ENCODE assay signal across 9 cellular contexts in the genomic region with DNA sequence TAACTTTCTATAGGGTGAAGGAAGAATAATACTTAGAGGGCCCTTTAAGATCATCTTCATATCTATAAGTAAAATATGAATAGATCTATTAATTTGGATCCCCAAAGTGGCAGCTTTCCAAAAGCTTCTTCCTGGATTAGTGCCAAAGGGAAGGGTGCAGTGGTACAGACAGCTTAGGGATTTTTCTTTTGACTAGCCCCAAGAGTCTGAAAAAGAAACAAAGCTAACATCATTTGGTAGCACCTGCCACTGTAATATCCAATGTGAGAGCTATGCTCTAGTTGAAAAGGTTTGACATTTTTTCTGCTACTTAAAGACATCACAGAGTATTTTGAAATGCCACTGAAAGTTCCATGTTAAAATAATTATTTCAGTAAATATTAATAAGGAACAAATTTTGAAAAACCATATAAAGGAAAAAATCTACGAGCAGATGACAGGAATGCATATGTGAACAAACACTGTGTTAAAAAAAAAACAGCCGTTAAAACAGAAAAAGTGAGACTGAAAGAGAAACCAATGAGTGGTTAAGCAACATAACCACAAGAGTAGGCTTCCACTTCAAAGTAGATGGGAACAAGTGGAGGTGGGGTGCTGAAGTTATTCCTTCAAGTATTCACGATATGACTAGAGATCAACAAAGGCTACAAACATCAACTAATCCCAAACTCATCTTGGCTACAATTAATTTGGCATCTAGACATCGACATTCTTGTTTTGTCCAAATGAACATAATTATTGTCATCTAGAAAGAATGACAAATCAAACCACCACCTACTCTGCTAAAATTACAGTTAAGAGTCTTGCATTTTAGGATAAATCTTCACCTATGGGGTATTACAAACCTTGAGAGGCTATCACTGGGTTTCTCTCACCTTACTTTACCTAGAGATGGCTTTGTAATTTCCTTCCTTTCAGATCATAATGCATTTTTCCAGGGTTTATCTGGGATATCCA.
A peak's percentile ranks its signal among the peaks of the same experiment; 100 is the strongest.
DNase-seq lines count a peak whose midpoint lies in the region; ATAC-seq and FAIRE-seq lines count a peak whose summit lies in the region.
"Had no signal": no experiment of that assay in that cellular context is flagged by ENCODE, and none has a peak within 500 bp of the region (broad histone marks: within the 10 kb centered on the region; RNA-seq: fewer than 3 reads in every experiment).

No MANE protein-coding gene starts in this region.

- no peak overlapping the region for H3K27ac Mint-ChIP-seq in IgD-negative memory B cell

- H3K4me1 Mint-ChIP-seq in IgD-negative memory B cell = peaks cover 7 to 9% (median 9%) of the 10 kb centered on the region in 3 donors

- FAIRE-seq in RCC 7860 (lab: Jason Lieb, UNC) = no peak
- no peak for FAIRE-seq in urothelium cell line (lab: Jason Lieb, UNC)

- peak overlapping the region in 3 of 4 donors; percentile 41 to 61 (median 46) for H3K4me3 Mint-ChIP-seq in IgD-negative memory B cell

- DNase-seq in fibroblast of peridontal ligament (ENCODE audit: extremely low read depth) = peak; percentile 48
- no peak for DNase-seq in RCC 7860 (ENCODE audit: low spot score)
- DNase-seq in NCI-H1417 treated with DMSO at 0.1 percent for 48 hours (lab: John Stamatoyannopoulos, UW) = no peak
- no peak for DNase-seq in NCI-H2171 (lab: John Stamatoyannopoulos, UW)
- no peak for DNase-seq in urothelium cell line (ENCODE audit: low spot score)
- DNase-seq: amygdala had no signal

- H3K27me3 Mint-ChIP-seq in IgD-negative memory B cell = no peaks in the 10 kb centered on the region

- peaks cover 0 to 8% (median 7%) of the 10 kb centered on the region in 3 donors for H3K9me3 Mint-ChIP-seq in IgD-negative memory B cell

- H3K36me3 Mint-ChIP-seq in IgD-negative memory B cell = peaks cover 35% of the 10 kb centered on the region

- ATAC-seq in GM18511 (IDR thresholded peaks at IDR 0.05; ENCODE audit: unreplicated experiment) = peak; percentile 94
- peak; percentile 92 for ATAC-seq in GM21529 (IDR thresholded peaks at IDR 0.05; ENCODE audit: unreplicated experiment)
